22 cellular contexts compared by ENCODE assay signal in genomic region chr9:133838859-133839507, GRCh38.
"Had no signal": no experiment of that assay in that cellular context is flagged by ENCODE, and none has a peak within 500 bp of the region (broad histone marks: within the 10 kb centered on the region; RNA-seq: fewer than 3 reads in every experiment).

No MANE protein-coding gene starts in this region.

- H3K9me3 Mint-ChIP-seq: activated CD4-positive, alpha-beta memory T cell treated with anti-CD3 and anti-CD28 coated beads, Interleukin-2, amount 10 ng/mL, durations not matched to agents 7 days and 5 days; activated CD4-positive, alpha-beta T cell treated with anti-CD3 and anti-CD28 coated beads, Interleukin-2, amount 10 ng/mL, durations not matched to agents 7 days and 5 days; activated naive CD4-positive, alpha-beta T cell treated with anti-CD3 and anti-CD28 coated beads, Interleukin-2, amount 50 U/mL, for 24 hours; activated T-cell treated with anti-CD3 and anti-CD28 coated beads, Interleukin-2, amount 50 U/mL, for 72 hours; central memory CD8-positive, alpha-beta T cell had no signal

- ATAC-seq: activated T-cell treated with anti-CD3 and anti-CD28 coated beads, Interleukin-2, amount 50 U/mL, for 72 hours; K562; T-helper 17 cell had no signal

- DNase-seq: activated CD4-positive, alpha-beta memory T cell treated with anti-CD3 and anti-CD28 coated beads, Interleukin-2, amount 10 ng/mL, durations not matched to agents 7 days and 5 days; activated CD4-positive, alpha-beta T cell treated with anti-CD3 and anti-CD28 coated beads, Interleukin-2, amount 10 ng/mL, durations not matched to agents 7 days and 5 days; activated CD4-positive, CD25-positive, alpha-beta regulatory T cell; activated naive CD4-positive, alpha-beta T cell; activated T-cell treated with anti-CD3 and anti-CD28 coated beads for 4 hours; activated T-cell treated with anti-CD3 and anti-CD28 coated beads, Interleukin-2, amount 50 U/mL, for 72 hours; aorta; Karpas-422; MM.1S; NCI-H1105; NCI-H1436; NCI-H1694 treated with DMSO at 0.1 percent for 48 hours; NCI-H2081; NCI-H510A treated with DMSO at 0.1 percent for 48 hours; NCI-H748 treated with DMSO at 0.1 percent for 48 hours; OCI-M1; SIG-M5; T-helper 17 cell; T-helper 9 cell had no signal

- H3K27me3 Mint-ChIP-seq: activated CD4-positive, alpha-beta memory T cell treated with anti-CD3 and anti-CD28 coated beads, Interleukin-2, amount 10 ng/mL, durations not matched to agents 7 days and 5 days; activated CD4-positive, alpha-beta T cell treated with anti-CD3 and anti-CD28 coated beads, Interleukin-2, amount 10 ng/mL, durations not matched to agents 7 days and 5 days; central memory CD8-positive, alpha-beta T cell; T-helper 17 cell had no signal

- H3K4me1 Mint-ChIP-seq: activated CD4-positive, alpha-beta memory T cell treated with anti-CD3 and anti-CD28 coated beads, Interleukin-2, amount 10 ng/mL, durations not matched to agents 7 days and 5 days; activated CD4-positive, alpha-beta T cell treated with anti-CD3 and anti-CD28 coated beads, Interleukin-2, amount 10 ng/mL, durations not matched to agents 7 days and 5 days; activated naive CD4-positive, alpha-beta T cell treated with anti-CD3 and anti-CD28 coated beads, Interleukin-2, amount 50 U/mL, for 24 hours; central memory CD8-positive, alpha-beta T cell; T-helper 17 cell had no signal

- H3K36me3 Mint-ChIP-seq: activated naive CD4-positive, alpha-beta T cell treated with anti-CD3 and anti-CD28 coated beads, Interleukin-2, amount 50 U/mL, for 24 hours had no signal

- H3K4me3 ChIP-seq: K562 had no signal

- H3K4me3 Mint-ChIP-seq: activated CD4-positive, alpha-beta memory T cell treated with anti-CD3 and anti-CD28 coated beads, Interleukin-2, amount 10 ng/mL, durations not matched to agents 7 days and 5 days; activated CD4-positive, alpha-beta T cell treated with anti-CD3 and anti-CD28 coated beads, Interleukin-2, amount 10 ng/mL, durations not matched to agents 7 days and 5 days; activated naive CD4-positive, alpha-beta T cell treated with anti-CD3 and anti-CD28 coated beads, Interleukin-2, amount 50 U/mL, for 24 hours; activated T-cell treated with anti-CD3 and anti-CD28 coated beads, Interleukin-2, amount 50 U/mL, for 72 hours; central memory CD8-positive, alpha-beta T cell; T-helper 17 cell had no signal

- H3K27ac Mint-ChIP-seq: activated CD4-positive, alpha-beta memory T cell treated with anti-CD3 and anti-CD28 coated beads, Interleukin-2, amount 10 ng/mL, durations not matched to agents 7 days and 5 days; activated CD4-positive, alpha-beta T cell treated with anti-CD3 and anti-CD28 coated beads, Interleukin-2, amount 10 ng/mL, durations not matched to agents 7 days and 5 days; activated naive CD4-positive, alpha-beta T cell treated with anti-CD3 and anti-CD28 coated beads, Interleukin-2, amount 50 U/mL, for 24 hours; activated T-cell treated with anti-CD3 and anti-CD28 coated beads, Interleukin-2, amount 50 U/mL, for 72 hours; T-helper 17 cell had no signal
